ENCODE assay signal across 1 cellular context in genomic region chr2:167292430-167293171, GRCh38.
TF ChIP-seq lines count a peak whose summit lies in the region.

Gene B3GALT1, plus strand, starts transcription at chr2:167293001.

TF ChIP-seq in HEK293, 187 proteins besides CTCF, POLR2A, EP300 and RAD21 (continued from another document and continues in another):
- TF ChIP-seq HIC1 (tag by site-specific recombination; IDR thresholded peaks at IDR 0.05) (0 out of 2 replicates have a peak, but pooled peaks have one; percentile 21), ZNF398 (tag by site-specific recombination; IDR thresholded peaks at IDR 0.05) (peak; percentile 68), ZNF341 (tag by site-specific recombination; IDR thresholded peaks at IDR 0.05; ENCODE audit: low read depth) (peak; percentile 36; the same call in 1 of the 2 replicates), ZNF501 (tag by site-specific recombination; IDR thresholded peaks at IDR 0.05) (peak; percentile 62; the same call in 1 of the 2 replicates), ZNF473 (tag by site-specific recombination; IDR thresholded peaks at IDR 0.05) (no peak), IKZF3 (tag by site-specific recombination; IDR thresholded peaks at IDR 0.05) (no peak), PRDM10 (tag by site-specific recombination; IDR thresholded peaks at IDR 0.05) (peak; percentile 76), SP2 (tag by site-specific recombination; IDR thresholded peaks at IDR 0.05) (peak; percentile 68), ZNF843 (tag by site-specific recombination; IDR thresholded peaks at IDR 0.05) (0 out of 2 replicates have a peak, but pooled peaks have one; percentile 18), ZNF692 (tag by site-specific recombination; IDR thresholded peaks at IDR 0.05) (peak; percentile 31; the same call in 1 of the 2 replicates), ZNF335 (tag by site-specific recombination; conservative IDR thresholded peaks at IDR 0.05) (peak; percentile 35), ZNF138 (tag by site-specific recombination; IDR thresholded peaks at IDR 0.05; ENCODE audit: borderline replicate concordance) (no peak), ZBTB17 (tag by site-specific recombination; IDR thresholded peaks at IDR 0.05) (no peak), ZBTB20 (tag by site-specific recombination; IDR thresholded peaks at IDR 0.05) (peak; percentile 8; the same call in 1 of the 2 replicates), GLIS1 (tag by site-specific recombination; IDR thresholded peaks at IDR 0.05) (peak; percentile 71), ZNF623 (tag by site-specific recombination; IDR thresholded peaks at IDR 0.05) (no peak), ZNF664 (tag by site-specific recombination; IDR thresholded peaks at IDR 0.05) (no peak), ZNF555 (tag by site-specific recombination; conservative IDR thresholded peaks at IDR 0.05) (no peak), ZNF76 (tag by site-specific recombination; IDR thresholded peaks at IDR 0.05; ENCODE audit: borderline replicate concordance, low read depth) (no peak), SP3 (tag by site-specific recombination; IDR thresholded peaks at IDR 0.05) (no peak), ZNF645 (tag by site-specific recombination; IDR thresholded peaks at IDR 0.05) (no peak), ZNF449 (tag by site-specific recombination; IDR thresholded peaks at IDR 0.05) (no peak), ZIC2 (tag by site-specific recombination; IDR thresholded peaks at IDR 0.05) (peak; percentile 84), KLF8 (tag by site-specific recombination; IDR thresholded peaks at IDR 0.05) (peak; percentile 47; the same call in 1 of the 2 replicates), ZNF37A (tag by site-specific recombination; IDR thresholded peaks at IDR 0.05) (no peak), ZNF629 (tag by site-specific recombination; IDR thresholded peaks at IDR 0.05) (0 out of 2 replicates have a peak, but pooled peaks have one; percentile 13), PATZ1 (tag by site-specific recombination; IDR thresholded peaks at IDR 0.05) (peak; percentile 77), PRDM6 (tag by site-specific recombination; IDR thresholded peaks at IDR 0.05) (no peak), MEIS1 (CRISPR knock-in tag; IDR thresholded peaks at IDR 0.05; ENCODE audit: borderline replicate concordance) (peak; percentile 10; the same call in 1 of the 2 replicates), ZFP37 (tag by site-specific recombination; IDR thresholded peaks at IDR 0.05) (no peak), ZBTB10 (tag by site-specific recombination; IDR thresholded peaks at IDR 0.05) (peak; percentile 78), SP7 (tag by site-specific recombination; IDR thresholded peaks at IDR 0.05) (0 out of 2 replicates have a peak, but pooled peaks have one; percentile 12), GLIS2 (tag by site-specific recombination; IDR thresholded peaks at IDR 0.05) (peak; percentile 91), ZNF510 (tag by site-specific recombination; IDR thresholded peaks at IDR 0.05; ENCODE audit: insufficient replicate concordance) (no peak)
